Comparison of ENCODE assay signal across 7 cellular contexts in genomic region chr4:82899339-82899738, GRCh38. TPM values are rescaled to one million over a fixed set of nuclear protein-coding genes. Genes with fewer than 3 reads are reported as not detected.
DNase-seq lines count a peak whose midpoint lies in the region; TF ChIP-seq lines count a peak whose summit lies in the region.

No MANE protein-coding gene starts in this region.

- H3K4me1 ChIP-seq in HEK293 (ENCODE audit: control insufficient read depth, insufficient read depth, low read length) (no peaks in the 10 kb centered on the region), iPS-20b (ENCODE audit: insufficient read depth, low read length) (no peaks in the 10 kb centered on the region; the same call in 1 of the 2 replicates)

- H3K4me3 ChIP-seq in HEK293 (ENCODE audit: low read depth, low read length) (peak overlapping the region; percentile 72), WI38 (ENCODE audit: low read depth, low read length) (peak overlapping the region; percentile 96), iPS-20b (ENCODE audit: low read length) (peak overlapping the region; percentile 99)

- peak overlapping the region; percentile 98 for H3K9ac ChIP-seq in iPS-20b (ENCODE audit: low read depth, low read length)

- CTCF ChIA-PET in HEK293 (lab: Yijun Ruan, JAX) = interaction anchor here (0.8 to 2.1 kb wide), 7 partner anchors 10 to 112 kb away, joined by 3 to 13 read pairs (median 4); no protein-coding TSS in a partner anchor

- no peaks in the 10 kb centered on the region for H3K27me3 ChIP-seq in iPS-20b (ENCODE audit: insufficient read depth, low read length)

- H3K36me3 ChIP-seq in HEK293 (ENCODE audit: control insufficient read depth in 2 of 2, insufficient read depth in 1 of 2, low read length in 2 of 2) (peaks cover 18 to 51% of the 10 kb centered on the region in 2 experiments; a peak in 2 of 3 replicates), iPS-20b (ENCODE audit: insufficient read depth, low read depth, low read length) (peaks cover 49% of the 10 kb centered on the region)

- DNase-seq in SKM-1 (lab: John Stamatoyannopoulos, UW; ENCODE audit: unreplicated experiment) (no peak), NCI-H1436 (lab: John Stamatoyannopoulos, UW) (no peak), NCI-H524 treated with DMSO at 0.1 percent for 48 hours (lab: John Stamatoyannopoulos, UW) (no peak)

- POLR2A ChIA-PET in HEK293 (lab: Yijun Ruan, JAX) = interaction anchor here (1.1 to 3.4 kb wide), 3 partner anchors 13 to 112 kb away, joined by 4 to 26 read pairs (median 4); partner anchors contain the start of gene LIN54

- TF ChIP-seq CTCF in HEK293 (tag by site-specific recombination; IDR thresholded peaks at IDR 0.05) (no peak), WI38 (IDR thresholded peaks at IDR 0.05; ENCODE audit: low read depth, low read length) (no peak)

- H3K27ac ChIP-seq in HEK293 (ENCODE audit: extremely low read depth, low read depth, low read length) (peak overlapping the region; percentile 96; the same call in 1 of the 2 replicates), iPS-20b (ENCODE audit: low read length) (peak overlapping the region; percentile 41), temporal lobe (ENCODE audit: low read depth, low read length) (peak overlapping the region; percentile 98)

- H3K9me3 ChIP-seq in HEK293 (ENCODE audit: control insufficient read depth, insufficient read depth, low read depth, low read length) = no peaks in the 10 kb centered on the region
- no peaks in the 10 kb centered on the region for H3K9me3 ChIP-seq in iPS-20b (ENCODE audit: insufficient read depth, low read depth, low read length)

TF ChIP-seq in HEK293, 187 proteins besides CTCF, POLR2A, EP300 and RAD21:
- 0 out of 2 replicates have a peak, but pooled peaks have one; percentile 19 for TF ChIP-seq IKZF3 (tag by site-specific recombination; IDR thresholded peaks at IDR 0.05)
- no peak for TF ChIP-seq ZNF157 (tag by site-specific recombination; IDR thresholded peaks at IDR 0.05)
- peak; percentile 73 for TF ChIP-seq ZNF449 (tag by site-specific recombination; IDR thresholded peaks at IDR 0.05)
TF ChIP-seq in HEK293: peak in this region for 2.

RNA-seq across cellular contexts. Expression of gene THAP9, which starts 1.2 kb away (rescaled TPM):
- 13.3 TPM for total RNA-seq in temporal lobe

RNA-seq across cellular contexts. Expression of gene SEC31A, which starts 8.4 kb away (rescaled TPM):
- total RNA-seq in temporal lobe = 99.6 TPM

Comparison
In these comparisons a context has a peak if more than half of its experiments do, and no peak if none do; other contexts are left out.
1. H3K27ac ChIP-seq: peak in every context shown above with its lines; median percentile 98 in temporal lobe; 96 in HEK293; 41 in iPS-20b.